In genomic region chr16:66549284-66550131, GRCh38 we compare ENCODE assay signal across 8 cellular contexts. TPM values are rescaled to one million over a fixed set of nuclear protein-coding genes. Genes with fewer than 3 reads are reported as not detected.
DNase-seq lines count a peak whose midpoint lies in the region; ATAC-seq and TF ChIP-seq lines count a peak whose summit lies in the region.

Gene TK2 (minus strand): TSS chr16:66550122. CDS start chr16:66550061, 61 bp downstream.

- peaks cover 49% of the 10 kb centered on the region for H3K4me1 Mint-ChIP-seq in activated naive CD8-positive, alpha-beta T cell treated with anti-CD3 and anti-CD28 coated beads, Interleukin-2, amount 10 ng/mL, durations not matched to agents 7 days and 5 days

- peak within 1 kb of the TSS; percentile 64 for H3K27ac Mint-ChIP-seq in activated naive CD8-positive, alpha-beta T cell treated with anti-CD3 and anti-CD28 coated beads, Interleukin-2, amount 10 ng/mL, durations not matched to agents 7 days and 5 days

- peaks cover 13% of the 10 kb centered on the region for H3K36me3 Mint-ChIP-seq in activated naive CD8-positive, alpha-beta T cell treated with anti-CD3 and anti-CD28 coated beads, Interleukin-2, amount 10 ng/mL, durations not matched to agents 7 days and 5 days

- peak; percentile 16 for DNase-seq in DMS53 treated with DMSO at 0.1 percent for 48 hours (lab: John Stamatoyannopoulos, UW; ENCODE audit: unreplicated experiment)
- DNase-seq in activated naive CD8-positive, alpha-beta T cell treated with anti-CD3 and anti-CD28 coated beads, Interleukin-2, amount 10 ng/mL, durations not matched to agents 7 days and 5 days: peak; percentile 70
- DNase-seq in glomerular visceral epithelial cell (ENCODE audit: extremely low spot score): peak; percentile 61
- DNase-seq in nucleus accumbens (lab: John Stamatoyannopoulos, UW): peak in 49 of 56 donors; percentile 5 to 87 (median 66)
- DNase-seq in thoracic aorta (ENCODE audit: low spot score): no peak

- peak within 1 kb of the TSS; percentile 96 for H3K4me3 Mint-ChIP-seq in activated naive CD8-positive, alpha-beta T cell treated with anti-CD3 and anti-CD28 coated beads, Interleukin-2, amount 10 ng/mL, durations not matched to agents 7 days and 5 days

- no peaks in the 10 kb centered on the region for H3K27me3 Mint-ChIP-seq in activated naive CD8-positive, alpha-beta T cell treated with anti-CD3 and anti-CD28 coated beads, Interleukin-2, amount 10 ng/mL, durations not matched to agents 7 days and 5 days

- peak within 1 kb of the TSS; percentile 86 to 95 for H3K27ac ChIP-seq in thoracic aorta

- H3K4me3 ChIP-seq in thoracic aorta: peak within 1 kb of the TSS; percentile 91

- no peaks in the 10 kb centered on the region for H3K27me3 ChIP-seq in thoracic aorta (replicated peaks; ENCODE audit: insufficient read depth)

- POLR2A ChIA-PET in activated naive CD8-positive, alpha-beta T cell treated with anti-CD3 and anti-CD28 coated beads, Interleukin-2, amount 10 ng/mL, durations not matched to agents 7 days and 5 days (lab: Charles Lee): interaction anchor here (0.6 to 13.2 kb wide), 3 partner anchors 8 to 54 kb away, joined by 3 to 157 read pairs (median 7); partner anchors contain the start of gene CMTM3

- peaks cover 3% of the 10 kb centered on the region for H3K36me3 ChIP-seq in thoracic aorta

- H3K9me3 ChIP-seq in thoracic aorta: no peaks in the 10 kb centered on the region

- peak; percentile 29 for TF ChIP-seq CTCF in thoracic aorta (IDR thresholded peaks at IDR 0.05)

- no peaks in the 10 kb centered on the region for H3K9me3 Mint-ChIP-seq in activated naive CD8-positive, alpha-beta T cell treated with anti-CD3 and anti-CD28 coated beads, Interleukin-2, amount 10 ng/mL, durations not matched to agents 7 days and 5 days

- peaks cover 15 to 62% of the 10 kb centered on the region in 2 donors for H3K4me1 ChIP-seq in thoracic aorta (ENCODE audit: control insufficient read depth in 1 of 2, low read depth in 2 of 2)

- ATAC-seq in HG03025 (IDR thresholded peaks at IDR 0.05; ENCODE audit: low FRiP score, unreplicated experiment) (peak; percentile 29), SK-N-SH treated with all-trans-retinoic acid at 6 μM for 48 hours (peak; percentile 68), thoracic aorta (ENCODE audit: insufficient number of reproducible peaks, low FRiP score, low read depth) (no peak), GM18858 (IDR thresholded peaks at IDR 0.05; ENCODE audit: unreplicated experiment) (no peak)
- peak; percentile 28 for ATAC-seq in activated naive CD8-positive, alpha-beta T cell treated with anti-CD3 and anti-CD28 coated beads, Interleukin-2, amount 10 ng/mL, durations not matched to agents 7 days and 5 days (ENCODE audit: low read depth)

TF ChIP-seq in SK-N-SH treated with all-trans-retinoic acid at 6 μM for 48 hours, 23 proteins besides CTCF, POLR2A, EP300 and RAD21 (continues in another document):
- TF ChIP-seq ARNTL (CRISPR knock-in tag; IDR thresholded peaks at IDR 0.05; ENCODE audit: borderline replicate concordance, low read depth) (no peak), BACH2 (CRISPR knock-in tag; IDR thresholded peaks at IDR 0.05; ENCODE audit: borderline replicate concordance) (no peak), PATZ1 (CRISPR knock-in tag; IDR thresholded peaks at IDR 0.05; ENCODE audit: borderline replicate concordance) (peak; percentile 38; the same call in 1 of the 2 replicates), TCF4 (CRISPR knock-in tag; IDR thresholded peaks at IDR 0.05; ENCODE audit: borderline replicate concordance) (no peak), TSHZ2 (CRISPR knock-in tag; IDR thresholded peaks at IDR 0.05) (peak; percentile 13; the same call in 1 of the 2 replicates), ESRRG (CRISPR knock-in tag; IDR thresholded peaks at IDR 0.05) (no peak), GLIS3 (CRISPR knock-in tag; IDR thresholded peaks at IDR 0.05) (no peak), ZFP3 (CRISPR knock-in tag; IDR thresholded peaks at IDR 0.05) (no peak), ZC3H10 (CRISPR knock-in tag; IDR thresholded peaks at IDR 0.05) (no peak), ZNF70 (CRISPR knock-in tag; IDR thresholded peaks at IDR 0.05) (no peak), RARB (CRISPR knock-in tag; IDR thresholded peaks at IDR 0.05) (no peak), CREB5 (CRISPR knock-in tag; IDR thresholded peaks at IDR 0.05; ENCODE audit: low read depth) (no peak), ZNF565 (CRISPR knock-in tag; conservative IDR thresholded peaks at IDR 0.05; ENCODE audit: low read depth) (0 out of 2 replicates have a peak, but pooled peaks have one; percentile 51), ISL1 (CRISPR knock-in tag; IDR thresholded peaks at IDR 0.05) (no peak), ZFP30 (CRISPR knock-in tag; IDR thresholded peaks at IDR 0.05) (no peak), PPARA (CRISPR knock-in tag; IDR thresholded peaks at IDR 0.05; ENCODE audit: borderline replicate concordance) (no peak), CSDC2 (CRISPR knock-in tag; IDR thresholded peaks at IDR 0.05) (no peak), OSR1 (CRISPR knock-in tag; IDR thresholded peaks at IDR 0.05) (no peak), TOX (CRISPR knock-in tag; IDR thresholded peaks at IDR 0.05; ENCODE audit: borderline replicate concordance) (no peak), SNAI2 (CRISPR knock-in tag; IDR thresholded peaks at IDR 0.05) (no peak)
- TF ChIP-seq, protein P1, sequence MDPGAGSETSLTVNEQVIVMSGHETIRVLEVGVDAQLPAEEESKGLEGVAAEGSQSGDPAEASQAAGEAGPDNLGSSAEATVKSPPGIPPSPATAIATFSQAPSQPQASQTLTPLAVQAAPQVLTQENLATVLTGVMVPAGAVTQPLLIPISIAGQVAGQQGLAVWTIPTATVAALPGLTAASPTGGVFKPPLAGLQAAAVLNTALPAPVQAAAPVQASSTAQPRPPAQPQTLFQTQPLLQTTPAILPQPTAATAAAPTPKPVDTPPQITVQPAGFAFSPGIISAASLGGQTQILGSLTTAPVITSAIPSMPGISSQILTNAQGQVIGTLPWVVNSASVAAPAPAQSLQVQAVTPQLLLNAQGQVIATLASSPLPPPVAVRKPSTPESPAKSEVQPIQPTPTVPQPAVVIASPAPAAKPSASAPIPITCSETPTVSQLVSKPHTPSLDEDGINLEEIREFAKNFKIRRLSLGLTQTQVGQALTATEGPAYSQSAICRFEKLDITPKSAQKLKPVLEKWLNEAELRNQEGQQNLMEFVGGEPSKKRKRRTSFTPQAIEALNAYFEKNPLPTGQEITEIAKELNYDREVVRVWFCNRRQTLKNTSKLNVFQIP (CRISPR knock-in tag; IDR thresholded peaks at IDR 0.05; ENCODE audit: borderline replicate concordance, low read depth): no peak

RNA-seq across cellular contexts. Expression of gene TK2, which starts in this region (rescaled TPM):
- total RNA-seq in activated naive CD8-positive, alpha-beta T cell treated with anti-CD3 and anti-CD28 coated beads, Interleukin-2, amount 10 ng/mL, durations not matched to agents 7 days and 5 days: 1 to 10 TPM; 7.0 to 8.6 TPM
- total RNA-seq in thoracic aorta: 10 to 100 TPM; 41.7 to 55.5 TPM

Comparison
In these comparisons a context has a peak if more than half of its experiments do, and no peak if none do; other contexts are left out.
1. RNA of gene TK2 (total RNA-seq): 41.7 to 55.5 TPM in thoracic aorta; 7.0 to 8.6 TPM in activated naive CD8-positive, alpha-beta T cell treated with anti-CD3 and anti-CD28 coated beads, Interleukin-2, amount 10 ng/mL, durations not matched to agents 7 days and 5 days; every median in the first group is over 4 times any median in the second.
2. ATAC-seq: peak in HG03025 (single experiment), SK-N-SH treated with all-trans-retinoic acid at 6 μM for 48 hours (single experiment) and activated naive CD8-positive, alpha-beta T cell treated with anti-CD3 and anti-CD28 coated beads, Interleukin-2, amount 10 ng/mL, durations not matched to agents 7 days and 5 days (single experiment); none in thoracic aorta (single experiment) and GM18858 (single experiment).